ENCODE assay signal across 8 cellular contexts in genomic region chr4:7103599-7104365, GRCh38. TPM values are rescaled to one million over a fixed set of nuclear protein-coding genes. Genes with fewer than 3 reads are reported as not detected.
DNase-seq lines count a peak whose midpoint lies in the region; ATAC-seq and TF ChIP-seq lines count a peak whose summit lies in the region.

No MANE protein-coding gene starts in this region.

- CTCF ChIA-PET in MCF 10A (lab: Yijun Ruan, JAX) = interaction anchor here (0.6 to 1.4 kb wide), 4 partner anchors 33 to 682 kb away, joined by 3 to 5 read pairs (median 3); no protein-coding TSS in a partner anchor

- no peaks in the 10 kb centered on the region for H3K9me3 ChIP-seq in BLaER1
- H3K9me3 ChIP-seq in right lobe of liver = no peaks in the 10 kb centered on the region
- H3K9me3 ChIP-seq in subcutaneous abdominal adipose tissue (ENCODE audit: control insufficient read depth in 5 of 5, low read length in 5 of 5) = no peaks in the 10 kb centered on the region

- BruUV-seq in MCF 10A (replicated peaks; lab: Mats Ljungman, UMichigan) = no TSS peak

- WGBS in right lobe of liver (ENCODE audit: insufficient coverage, low coverage, low lambda C conversion rate, missing lambda C conversion rate) = 15% methylated on average over 8 of the region's 22 CpGs

- H3K27me3 ChIP-seq in BLaER1 = no peaks in the 10 kb centered on the region
- no peaks in the 10 kb centered on the region for H3K27me3 ChIP-seq in right lobe of liver
- peaks cover 0 to 3% (median 0%) of the 10 kb centered on the region in 5 donors for H3K27me3 ChIP-seq in subcutaneous abdominal adipose tissue (ENCODE audit: control insufficient read depth in 5 of 5, insufficient read depth in 4 of 5, low read length in 5 of 5)

- H3K4me1 ChIP-seq in BLaER1 (peaks cover 34% of the 10 kb centered on the region), right lobe of liver (peaks cover 0 to 21% (median 4%) of the 10 kb centered on the region in 4 donors), subcutaneous abdominal adipose tissue (ENCODE audit: control insufficient read depth in 5 of 5, insufficient read depth in 5 of 5, low read length in 5 of 5) (peaks cover 3 to 24% (median 23%) of the 10 kb centered on the region in 5 donors)

- H3K36me3 ChIP-seq in BLaER1 = no peaks in the 10 kb centered on the region
- H3K36me3 ChIP-seq in right lobe of liver = no peaks in the 10 kb centered on the region
- H3K36me3 ChIP-seq in subcutaneous abdominal adipose tissue (ENCODE audit: control insufficient read depth in 5 of 5, insufficient read depth in 5 of 5, low read length in 5 of 5) = no peaks in the 10 kb centered on the region

- TF ChIP-seq CTCF in MCF 10A (IDR thresholded peaks at IDR 0.05; ENCODE audit: unreplicated experiment) (no peak), right lobe of liver (IDR thresholded peaks at IDR 0.05) (no peak)

- POLR2A ChIA-PET in MCF 10A (lab: Yijun Ruan, JAX) = interaction anchor here (0.5 to 0.7 kb wide), 4 partner anchors 12 to 1325 kb away, joined by 3 to 4 read pairs (median 3); no protein-coding TSS in a partner anchor

- H3K27me3 Mint-ChIP-seq in MCF 10A (ENCODE audit: insufficient read depth, unreplicated experiment) = no peaks in the 10 kb centered on the region

- no peaks in the 10 kb centered on the region for H4K20me1 ChIP-seq in BLaER1

- H3K4me1 Mint-ChIP-seq in MCF 10A (ENCODE audit: insufficient read depth, unreplicated experiment) = peaks cover 6% of the 10 kb centered on the region

- H3K36me3 Mint-ChIP-seq in MCF 10A (ENCODE audit: insufficient read depth, unreplicated experiment) = no peaks in the 10 kb centered on the region

- H3K4me3 Mint-ChIP-seq in MCF 10A (ENCODE audit: unreplicated experiment) = peak overlapping the region; percentile 72

- peak; percentile 85 for DNase-seq in HuH-7 (ENCODE audit: low spot score)
- DNase-seq in MCF 10A (ENCODE audit: unreplicated experiment) = no peak
- peak; percentile 83 to 89 (median 86) for DNase-seq in right lobe of liver
- no peak for DNase-seq in SIG-M5 treated with dmso at 0.1 percent for 504 hours (lab: John Stamatoyannopoulos, UW; ENCODE audit: unreplicated experiment)

- TF ChIP-seq POLR2A in right lobe of liver (IDR thresholded peaks at IDR 0.05) = no peak

- ATAC-seq in right lobe of liver = peak; percentile 58 to 74 (median 60)
- ATAC-seq in GM18858 (IDR thresholded peaks at IDR 0.05; ENCODE audit: unreplicated experiment) = no peak
- ATAC-seq in GM19023 (IDR thresholded peaks at IDR 0.05; ENCODE audit: unreplicated experiment) = no peak

- no peak overlapping the region for H3K27ac ChIP-seq in BLaER1
- peak overlapping the region; percentile 41 to 69 (median 56) for H3K27ac ChIP-seq in right lobe of liver
- no peak overlapping the region for H3K27ac ChIP-seq in subcutaneous abdominal adipose tissue (ENCODE audit: low read depth, low read length)

- H3K9me3 Mint-ChIP-seq in MCF 10A (ENCODE audit: unreplicated experiment) = no peaks in the 10 kb centered on the region

- H3K4me2 ChIP-seq in BLaER1 = peak overlapping the region; percentile 69

- H3K9ac ChIP-seq in BLaER1 = no peak overlapping the region
- H3K9ac ChIP-seq in subcutaneous abdominal adipose tissue (ENCODE audit: low read length in 5 of 5) = peak overlapping the region in 1 of 5 donors; percentile 49

- 0 out of 2 replicates have a peak overlapping the region, but pooled peaks have one; percentile 73 for H3K4me3 ChIP-seq in BLaER1
- peak overlapping the region; percentile 58 to 74 (median 61) for H3K4me3 ChIP-seq in right lobe of liver
- peak overlapping the region; percentile 42 to 79 (median 72) for H3K4me3 ChIP-seq in subcutaneous abdominal adipose tissue (ENCODE audit: low read depth in 1 of 5, low read length in 5 of 5)

- no peak overlapping the region for H3K27ac Mint-ChIP-seq in MCF 10A (ENCODE audit: low read depth, unreplicated experiment)

- intact Hi-C loops in MCF 10A (cut with micrococcal nuclease) = no loop called here
- intact Hi-C loops in right lobe of liver (cut with DNase I) = no loop called here

RNA-seq across cellular contexts. Expression of gene GRPEL1, which starts 35.9 kb away (rescaled TPM):
- 73.0 and 82.9 TPM in 2 replicates for total RNA-seq in MCF 10A (2022)
- total RNA-seq in right lobe of liver = 10 to 100 TPM; 30.0 to 49.2 (median 45.3) TPM

Comparison
In these comparisons a context has a peak if more than half of its experiments do, and no peak if none do; other contexts are left out.
1. H3K27ac ChIP-seq: peak in right lobe of liver (3 of 3); none in BLaER1 (single experiment) and subcutaneous abdominal adipose tissue (single experiment).
2. DNase-seq: peak in HuH-7 (single experiment) and right lobe of liver (3 of 3); none in MCF 10A (single experiment) and SIG-M5 treated with dmso at 0.1 percent for 504 hours (single experiment).
3. ATAC-seq: peak in right lobe of liver (4 of 4); none in GM18858 (single experiment) and GM19023 (single experiment).
4. Peak in every context shown above with its lines, with median percentiles within 50 percentile points of each other: H3K4me3 ChIP-seq.